ENCODE assay signal across 17 cellular contexts in genomic region chr3:38114875-38115644, GRCh38. TPM values are rescaled to one million over a fixed set of nuclear protein-coding genes. Genes with fewer than 3 reads are reported as not detected.
DNase-seq lines count a peak whose midpoint lies in the region; ATAC-seq and TF ChIP-seq lines count a peak whose summit lies in the region.
"Had no signal": no experiment of that assay in that cellular context is flagged by ENCODE, and none has a peak within 500 bp of the region (broad histone marks: within the 10 kb centered on the region; RNA-seq: fewer than 3 reads in every experiment).

No MANE protein-coding gene starts in this region.

- H3K4me1 Mint-ChIP-seq in stimulated activated naive CD8-positive, alpha-beta T cell treated with anti-CD3 and anti-CD28 coated beads, Interleukin-15, amount 100 ng/mL, for 72 hours = peaks cover 18% of the 10 kb centered on the region

- H3K9me3 ChIP-seq in adrenal gland (replicated peaks in 1 of 3) = no peaks in the 10 kb centered on the region
- H3K9me3 ChIP-seq: ovary, testis had no signal

- intact Hi-C loops in adrenal gland (cut with DNase I) = loop anchor here in 1 of 2 donors (10.0 kb wide), 2 partner anchors 110 to 360 kb away; no protein-coding TSS in a partner anchor

- no peaks in the 10 kb centered on the region for H3K27me3 ChIP-seq in adrenal gland
- H3K27me3 ChIP-seq: ovary, testis had no signal

- no peaks in the 10 kb centered on the region for H3K27me3 Mint-ChIP-seq in stimulated activated naive CD8-positive, alpha-beta T cell treated with anti-CD3 and anti-CD28 coated beads, Interleukin-15, amount 100 ng/mL, for 72 hours

- H3K27ac Mint-ChIP-seq in stimulated activated naive CD8-positive, alpha-beta T cell treated with anti-CD3 and anti-CD28 coated beads, Interleukin-15, amount 100 ng/mL, for 72 hours = peak overlapping the region; percentile 65 to 81

- no peaks in the 10 kb centered on the region for H3K9me3 Mint-ChIP-seq in stimulated activated naive CD8-positive, alpha-beta T cell treated with anti-CD3 and anti-CD28 coated beads, Interleukin-15, amount 100 ng/mL, for 72 hours

- no peak overlapping the region for H3K27ac ChIP-seq in adrenal gland
- H3K27ac ChIP-seq: ovary, testis had no signal

- no peak for DNase-seq in stimulated activated naive CD8-positive, alpha-beta T cell treated with anti-CD3 and anti-CD28 coated beads, Interleukin-15, amount 100 ng/mL, for 72 hours
- DNase-seq in stimulated activated naive CD8-positive, alpha-beta T cell treated with anti-CD3 and anti-CD28 coated beads, Interleukin-15, Interleukin-2, amounts not matched to agents 100 U/mL and 50 U/mL, for 24 hours = no peak
- DNase-seq in adrenal gland (peak in 5 of 7 donors; percentile 2 to 43 (median 11)), mesenteric fat pad (ENCODE audit: low spot score) (peak; percentile 64), GM19240 (ENCODE audit: insufficient read length, low spot score) (no peak), DMS53 treated with DMSO at 0.1 percent for 48 hours (lab: John Stamatoyannopoulos, UW; ENCODE audit: unreplicated experiment) (no peak)
- DNase-seq: activated CD4-positive, alpha-beta T cell treated with anti-CD3 and anti-CD28 coated beads for 4 hours; effector CD8-positive, alpha-beta T cell; NCI-H1417; NCI-H2171; NCI-H69; stimulated activated CD4-positive, alpha-beta T cell treated with anti-CD3 and anti-CD28 coated beads, Interleukin-4, amount 100 ng/mL, for 1 hour; T-helper 9 cell; testis had no signal

- TF ChIP-seq POLR2A in adrenal gland (IDR thresholded peaks at IDR 0.05) = no peak

- WGBS in adrenal gland, 4 donors = 79 to 84% (median 83%) methylated on average over 11 to 13 of the region's 13 CpGs

- H3K4me1 ChIP-seq in adrenal gland (replicated peaks in 1 of 2) = no peaks in the 10 kb centered on the region
- H3K4me1 ChIP-seq: testis had no signal

- H3K4me3 Mint-ChIP-seq in stimulated activated naive CD8-positive, alpha-beta T cell treated with anti-CD3 and anti-CD28 coated beads, Interleukin-15, amount 100 ng/mL, for 72 hours = no peak overlapping the region

- TF ChIP-seq CTCF in adrenal gland (IDR thresholded peaks at IDR 0.05) = no peak

- ATAC-seq in stimulated activated naive CD8-positive, alpha-beta T cell treated with anti-CD3 and anti-CD28 coated beads, Interleukin-15, amount 100 ng/mL, for 72 hours = no peak
- ATAC-seq in stimulated activated naive CD8-positive, alpha-beta T cell treated with anti-CD3 and anti-CD28 coated beads, Interleukin-15, Interleukin-2, amounts not matched to agents 100 U/mL and 50 U/mL, for 24 hours = no peak
- no peak for ATAC-seq in GM19467 (IDR thresholded peaks at IDR 0.05; ENCODE audit: unreplicated experiment)
- ATAC-seq in GM21526 (IDR thresholded peaks at IDR 0.05; ENCODE audit: low FRiP score, unreplicated experiment) = no peak

- peaks cover 0 to 2% of the 10 kb centered on the region in 2 donors for H3K36me3 ChIP-seq in adrenal gland (replicated peaks in 1 of 2)
- H3K36me3 ChIP-seq: ovary had no signal

- H3K4me3 ChIP-seq in adrenal gland = no peak overlapping the region
- H3K4me3 ChIP-seq: ovary, testis had no signal

RNA-seq across cellular contexts. Expression of gene ACAA1, which starts 21.9 kb away (rescaled TPM):
- 100 to 1,000 TPM in 6 of 8 donors, 10 to 100 TPM in 2; 83.6 to 150 (median 106) TPM for total RNA-seq in adrenal gland
- polyA plus RNA-seq in adrenal gland = 100 to 1,000 TPM in 2 of 3 donors, 10 to 100 TPM in 1; 75.8 to 200 (median 165) TPM
- total RNA-seq in mesenteric fat pad = 67.6 TPM

RNA-seq across cellular contexts. Expression of gene MYD88, which starts 23.4 kb away (rescaled TPM):
- total RNA-seq in adrenal gland (10 to 100 TPM; 26.6 to 46.6 (median 42.4) TPM), mesenteric fat pad (40.0 TPM)
- polyA plus RNA-seq in adrenal gland = 10 to 100 TPM; 22.6 to 29.9 (median 22.6) TPM

RNA-seq across cellular contexts. Expression of gene OXSR1, which starts 50.3 kb away (rescaled TPM):
- 10 to 100 TPM; 23.9 to 47.5 (median 33.9) TPM for total RNA-seq in adrenal gland
- polyA plus RNA-seq in adrenal gland = 10 to 100 TPM; 14.8 to 38.9 (median 19.1) TPM
- 51.8 TPM for total RNA-seq in mesenteric fat pad

Comparison
In these comparisons a context has a peak if more than half of its experiments do, and no peak if none do; other contexts are left out.
1. DNase-seq: peak in adrenal gland (5 of 7) and mesenteric fat pad (single experiment); none in stimulated activated naive CD8-positive, alpha-beta T cell treated with anti-CD3 and anti-CD28 coated beads, Interleukin-15, amount 100 ng/mL, for 72 hours (0 of 2), stimulated activated naive CD8-positive, alpha-beta T cell treated with anti-CD3 and anti-CD28 coated beads, Interleukin-15, Interleukin-2, amounts not matched to agents 100 U/mL and 50 U/mL, for 24 hours (single experiment), GM19240 (single experiment) and DMS53 treated with DMSO at 0.1 percent for 48 hours (single experiment).